Comparison of ENCODE assay signal across 8 cellular contexts in genomic region chr6:111972714-111973678, GRCh38.
DNase-seq lines count a peak whose midpoint lies in the region; ATAC-seq and TF ChIP-seq lines count a peak whose summit lies in the region.

No MANE protein-coding gene starts in this region.

- DNase-seq in Daoy (ENCODE audit: low read depth): peak; percentile 93
- DNase-seq in activated naive CD8-positive, alpha-beta T cell treated with anti-CD3 and anti-CD28 coated beads, Interleukin-2, amount 50 U/mL, for 16 hours (ENCODE audit: low read depth, low spot score): peak; percentile 29
- peak; percentile 98 for DNase-seq in iris pigment epithelial cell (ENCODE audit: low read depth)
- peak; percentile 52 to 76 for DNase-seq in stimulated activated CD4-positive, alpha-beta T cell treated with anti-CD3 and anti-CD28 coated beads, Interleukin-4, amount 100 ng/mL, for 4 hours
- DNase-seq in NCI-H146 (lab: John Stamatoyannopoulos, UW): no peak

- ATAC-seq in SK-N-SH treated with all-trans-retinoic acid at 6 μM for 48 hours: peak; percentile 93
- ATAC-seq in GM21526 (IDR thresholded peaks at IDR 0.05; ENCODE audit: low FRiP score, unreplicated experiment): no peak
- ATAC-seq in HG02610 (IDR thresholded peaks at IDR 0.05; ENCODE audit: unreplicated experiment): no peak

TF ChIP-seq in SK-N-SH treated with all-trans-retinoic acid at 6 μM for 48 hours, 23 proteins besides CTCF, POLR2A, EP300 and RAD21:
- TF ChIP-seq, protein P1, sequence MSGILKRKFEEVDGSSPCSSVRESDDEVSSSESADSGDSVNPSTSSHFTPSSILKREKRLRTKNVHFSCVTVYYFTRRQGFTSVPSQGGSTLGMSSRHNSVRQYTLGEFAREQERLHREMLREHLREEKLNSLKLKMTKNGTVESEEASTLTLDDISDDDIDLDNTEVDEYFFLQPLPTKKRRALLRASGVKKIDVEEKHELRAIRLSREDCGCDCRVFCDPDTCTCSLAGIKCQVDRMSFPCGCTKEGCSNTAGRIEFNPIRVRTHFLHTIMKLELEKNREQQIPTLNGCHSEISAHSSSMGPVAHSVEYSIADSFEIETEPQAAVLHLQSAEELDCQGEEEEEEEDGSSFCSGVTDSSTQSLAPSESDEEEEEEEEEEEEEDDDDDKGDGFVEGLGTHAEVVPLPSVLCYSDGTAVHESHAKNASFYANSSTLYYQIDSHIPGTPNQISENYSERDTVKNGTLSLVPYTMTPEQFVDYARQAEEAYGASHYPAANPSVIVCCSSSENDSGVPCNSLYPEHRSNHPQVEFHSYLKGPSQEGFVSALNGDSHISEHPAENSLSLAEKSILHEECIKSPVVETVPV (CRISPR knock-in tag; IDR thresholded peaks at IDR 0.05): no peak
- TF ChIP-seq ZNF8 (CRISPR knock-in tag; IDR thresholded peaks at IDR 0.05): no peak
- TF ChIP-seq, protein P2, sequence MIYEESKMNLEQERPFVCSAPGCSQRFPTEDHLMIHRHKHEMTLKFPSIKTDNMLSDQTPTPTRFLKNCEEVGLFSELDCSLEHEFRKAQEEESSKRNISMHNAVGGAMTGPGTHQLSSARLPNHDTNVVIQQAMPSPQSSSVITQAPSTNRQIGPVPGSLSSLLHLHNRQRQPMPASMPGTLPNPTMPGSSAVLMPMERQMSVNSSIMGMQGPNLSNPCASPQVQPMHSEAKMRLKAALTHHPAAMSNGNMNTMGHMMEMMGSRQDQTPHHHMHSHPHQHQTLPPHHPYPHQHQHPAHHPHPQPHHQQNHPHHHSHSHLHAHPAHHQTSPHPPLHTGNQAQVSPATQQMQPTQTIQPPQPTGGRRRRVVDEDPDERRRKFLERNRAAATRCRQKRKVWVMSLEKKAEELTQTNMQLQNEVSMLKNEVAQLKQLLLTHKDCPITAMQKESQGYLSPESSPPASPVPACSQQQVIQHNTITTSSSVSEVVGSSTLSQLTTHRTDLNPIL (CRISPR knock-in tag; IDR thresholded peaks at IDR 0.05; ENCODE audit: low read depth): no peak
- TF ChIP-seq RARB (CRISPR knock-in tag; IDR thresholded peaks at IDR 0.05): no peak
- TF ChIP-seq PATZ1 (CRISPR knock-in tag; IDR thresholded peaks at IDR 0.05; ENCODE audit: borderline replicate concordance): 0 out of 2 replicates have a peak, but pooled peaks have one; percentile 16
- peak; percentile 35; the same call in 1 of the 2 replicates for TF ChIP-seq ISL1 (CRISPR knock-in tag; IDR thresholded peaks at IDR 0.05)
- TF ChIP-seq TOX (CRISPR knock-in tag; IDR thresholded peaks at IDR 0.05; ENCODE audit: borderline replicate concordance): no peak
- no peak for TF ChIP-seq CSDC2 (CRISPR knock-in tag; IDR thresholded peaks at IDR 0.05)
- no peak for TF ChIP-seq ZFP3 (CRISPR knock-in tag; IDR thresholded peaks at IDR 0.05)
- no peak for TF ChIP-seq TCF4 (CRISPR knock-in tag; IDR thresholded peaks at IDR 0.05; ENCODE audit: borderline replicate concordance)
- no peak for TF ChIP-seq ARNTL (CRISPR knock-in tag; IDR thresholded peaks at IDR 0.05; ENCODE audit: borderline replicate concordance, low read depth)
- no peak for TF ChIP-seq ESRRG (CRISPR knock-in tag; IDR thresholded peaks at IDR 0.05)
- TF ChIP-seq SNAI2 (CRISPR knock-in tag; IDR thresholded peaks at IDR 0.05): no peak
